8 cellular contexts compared by ENCODE assay signal in the genomic region with DNA sequence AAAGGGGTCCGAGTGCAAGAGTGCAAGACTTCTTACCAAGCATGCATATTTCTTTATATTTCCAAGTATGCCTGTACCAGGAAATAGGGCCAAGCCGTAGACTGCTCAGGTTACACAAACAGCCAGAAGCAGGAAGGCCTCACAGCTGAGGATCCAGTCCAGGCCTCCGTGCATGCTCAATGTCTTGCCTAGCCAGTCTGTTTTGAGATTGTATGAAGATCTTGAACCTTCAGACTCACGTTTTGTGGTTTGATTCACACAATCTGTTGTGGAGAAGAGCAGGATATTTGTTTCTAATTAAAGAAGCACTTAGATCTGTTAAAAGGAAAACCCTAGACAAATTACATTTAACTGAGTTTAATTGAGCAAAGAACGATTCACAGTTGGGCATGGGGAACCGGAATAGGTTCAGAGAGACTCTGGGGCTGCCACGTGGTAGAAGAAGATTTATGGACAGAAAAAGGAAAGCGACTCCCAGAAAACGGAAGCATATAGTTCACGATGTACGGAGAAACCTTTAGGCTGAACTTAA. TPM values are rescaled to one million over a fixed set of nuclear protein-coding genes. Genes with fewer than 3 reads are reported as not detected.
DNase-seq lines count a peak whose midpoint lies in the region; ATAC-seq, FAIRE-seq and TF ChIP-seq lines count a peak whose summit lies in the region.

No MANE protein-coding gene starts in this region.

- no peak for TF ChIP-seq CTCF in HFFc6 (IDR thresholded peaks at IDR 0.05)
- no peak for TF ChIP-seq CTCF in brain (conservative IDR thresholded peaks at IDR 0.05)
- no peak for TF ChIP-seq CTCF in kidney (IDR thresholded peaks at IDR 0.05; ENCODE audit: borderline replicate concordance, extremely low read depth, insufficient read depth)

- peaks cover 15% of the 10 kb centered on the region for H3K4me1 ChIP-seq in CD4-positive, CD25-positive, alpha-beta regulatory T cell (ENCODE audit: control insufficient read depth, insufficient read depth, low read length, poor library complexity, severe bottlenecking)
- H3K4me1 ChIP-seq in kidney (ENCODE audit: control insufficient read depth in 1 of 2, insufficient read depth in 1 of 2, low read depth in 1 of 2, low read length in 2 of 2): peaks cover 22 to 25% of the 10 kb centered on the region in 2 donors

- peak overlapping the region; percentile 92 to 98 (median 94) for H3K27ac Mint-ChIP-seq in CD4-positive, CD25-positive, alpha-beta regulatory T cell
- no peak overlapping the region for H3K27ac Mint-ChIP-seq in HFFc6
- peak overlapping the region in 3 of 5 experiments; percentile 94 to 95 (median 95) for H3K27ac Mint-ChIP-seq in brain
- peak overlapping the region; percentile 84 for H3K27ac Mint-ChIP-seq in stimulated activated effector memory CD8-positive, alpha-beta T cell treated with anti-CD3 and anti-CD28 coated beads, Interleukin-12 subunit alpha, Interleukin-12 subunit beta, amount 100 ng/mL, for 72 hours

- peak overlapping the region; percentile 91 for H3K4me3 ChIP-seq in CD4-positive, CD25-positive, alpha-beta regulatory T cell (ENCODE audit: low read depth, low read length)
- H3K4me3 ChIP-seq in kidney (ENCODE audit: low read length in 2 of 2): peak overlapping the region; percentile 76 to 79

- H3K27me3 ChIP-seq in CD4-positive, CD25-positive, alpha-beta regulatory T cell (ENCODE audit: control insufficient read depth, insufficient read depth, low read length): no peaks in the 10 kb centered on the region

- FAIRE-seq in kidney (lab: Jason Lieb, UNC): no peak

- ATAC-seq in CD4-positive, CD25-positive, alpha-beta regulatory T cell (ENCODE audit: low read depth in 2 of 2): peak; percentile 38 to 69
- no peak for ATAC-seq in stimulated activated effector memory CD8-positive, alpha-beta T cell treated with anti-CD3 and anti-CD28 coated beads, Interleukin-12 subunit alpha, Interleukin-12 subunit beta, amount 100 ng/mL, for 72 hours
- ATAC-seq in GM21529 (IDR thresholded peaks at IDR 0.05; ENCODE audit: unreplicated experiment): no peak

- no peaks in the 10 kb centered on the region for H3K36me3 Mint-ChIP-seq in CD4-positive, CD25-positive, alpha-beta regulatory T cell
- H3K36me3 Mint-ChIP-seq in HFFc6 (ENCODE audit: low read depth) (no peaks in the 10 kb centered on the region), brain (no peaks in the 10 kb centered on the region)
- H3K36me3 Mint-ChIP-seq in stimulated activated effector memory CD8-positive, alpha-beta T cell treated with anti-CD3 and anti-CD28 coated beads, Interleukin-12 subunit alpha, Interleukin-12 subunit beta, amount 100 ng/mL, for 72 hours: no peaks in the 10 kb centered on the region

- intact Hi-C loops in kidney (cut with DNase I): no loop called here

- peak in 1 of 3 donors; percentile 80 for DNase-seq in CD4-positive, CD25-positive, alpha-beta regulatory T cell
- no peak for DNase-seq in HFFc6
- peak; percentile 3 for DNase-seq in NCI-H748 treated with DMSO at 0.1 percent for 48 hours (lab: John Stamatoyannopoulos, UW)
- no peak for DNase-seq in kidney
- no peak for DNase-seq in stimulated activated effector memory CD8-positive, alpha-beta T cell treated with anti-CD3 and anti-CD28 coated beads, Interleukin-12 subunit alpha, Interleukin-12 subunit beta, amount 100 ng/mL, for 72 hours (ENCODE audit: low spot score in 2 of 2)
- no peak for DNase-seq in iPS-NIHi7 (ENCODE audit: extremely low spot score)

- peaks cover 15 to 50% (median 33%) of the 10 kb centered on the region in 4 donors for H3K4me1 Mint-ChIP-seq in CD4-positive, CD25-positive, alpha-beta regulatory T cell
- H3K4me1 Mint-ChIP-seq in HFFc6 (ENCODE audit: low read depth): peaks cover 18% of the 10 kb centered on the region
- peaks cover 33% of the 10 kb centered on the region for H3K4me1 Mint-ChIP-seq in brain
- peaks cover 17% of the 10 kb centered on the region for H3K4me1 Mint-ChIP-seq in stimulated activated effector memory CD8-positive, alpha-beta T cell treated with anti-CD3 and anti-CD28 coated beads, Interleukin-12 subunit alpha, Interleukin-12 subunit beta, amount 100 ng/mL, for 72 hours

- H3K9me3 Mint-ChIP-seq in CD4-positive, CD25-positive, alpha-beta regulatory T cell: peaks cover 0 to 1% (median 0%) of the 10 kb centered on the region in 7 donors
- no peaks in the 10 kb centered on the region for H3K9me3 Mint-ChIP-seq in HFFc6
- H3K9me3 Mint-ChIP-seq in brain: peaks cover 0 to 3% (median 0%) of the 10 kb centered on the region in 5 experiments
- H3K9me3 Mint-ChIP-seq in stimulated activated effector memory CD8-positive, alpha-beta T cell treated with anti-CD3 and anti-CD28 coated beads, Interleukin-12 subunit alpha, Interleukin-12 subunit beta, amount 100 ng/mL, for 72 hours: no peaks in the 10 kb centered on the region

- no peaks in the 10 kb centered on the region for H3K9me3 ChIP-seq in CD4-positive, CD25-positive, alpha-beta regulatory T cell (ENCODE audit: control insufficient read depth in 2 of 2, low read length in 2 of 2)
- H3K9me3 ChIP-seq in kidney (ENCODE audit: control insufficient read depth in 1 of 2, low read length in 2 of 2): no peaks in the 10 kb centered on the region

- no peak overlapping the region for H3K27ac ChIP-seq in CD4-positive, CD25-positive, alpha-beta regulatory T cell (ENCODE audit: insufficient read depth, low read length, poor library complexity, severe bottlenecking)
- peak overlapping the region; percentile 92 to 96 for H3K27ac ChIP-seq in kidney (ENCODE audit: low read depth in 2 of 2, low read length in 2 of 2)

- H3K36me3 ChIP-seq in CD4-positive, CD25-positive, alpha-beta regulatory T cell (ENCODE audit: control insufficient read depth, insufficient read depth, low read length): no peaks in the 10 kb centered on the region
- H3K36me3 ChIP-seq in kidney (ENCODE audit: control insufficient read depth in 1 of 2, insufficient read depth in 2 of 2, low read length in 2 of 2): no peaks in the 10 kb centered on the region

- no peaks in the 10 kb centered on the region for H3K27me3 Mint-ChIP-seq in CD4-positive, CD25-positive, alpha-beta regulatory T cell
- H3K27me3 Mint-ChIP-seq in HFFc6 (ENCODE audit: insufficient read depth) (peaks cover 10% of the 10 kb centered on the region; the same call in 1 of the 2 replicates), brain (no peaks in the 10 kb centered on the region)

- H3K4me3 Mint-ChIP-seq in CD4-positive, CD25-positive, alpha-beta regulatory T cell: peak overlapping the region; percentile 98 to 100 (median 99)
- peak overlapping the region; percentile 87 for H3K4me3 Mint-ChIP-seq in HFFc6
- peak overlapping the region; percentile 73 to 93 (median 82) for H3K4me3 Mint-ChIP-seq in brain
- peak overlapping the region; percentile 79 for H3K4me3 Mint-ChIP-seq in stimulated activated effector memory CD8-positive, alpha-beta T cell treated with anti-CD3 and anti-CD28 coated beads, Interleukin-12 subunit alpha, Interleukin-12 subunit beta, amount 100 ng/mL, for 72 hours

- H3K9ac ChIP-seq in kidney (ENCODE audit: low read length in 2 of 2): peak overlapping the region; percentile 63 to 81

RNA-seq across cellular contexts. Expression of gene MGST2, which starts 1.2 kb away (rescaled TPM):
- 12.3 TPM for total RNA-seq in CD4-positive, CD25-positive, alpha-beta regulatory T cell
- 10 to 100 TPM; 33.1 to 64.9 (median 46.4) TPM for polyA plus RNA-seq in CD4-positive, CD25-positive, alpha-beta regulatory T cell
- total RNA-seq in HFFc6 (2021; fragmentation: NEBNext Ultra II Directional; extraction: Animal tissue kit (Norgen Biotek cat#: 25700)): 10 to 100 TPM in 1 of 6 experiments, 1 to 10 TPM in 5; 5.0 to 11.4 (median 5.7) TPM
- polyA plus RNA-seq in brain (ENCODE audit: insufficient read depth, low read depth, low replicate concordance): 47.3 TPM
- 62.8 TPM for total RNA-seq in kidney
- polyA plus RNA-seq in kidney (ENCODE audit: insufficient read depth, low read depth, low replicate concordance): 168 TPM

Comparison
In these comparisons a context has a peak if more than half of its experiments do, and no peak if none do; other contexts are left out.
1. ATAC-seq: peak in CD4-positive, CD25-positive, alpha-beta regulatory T cell (2 of 2); none in stimulated activated effector memory CD8-positive, alpha-beta T cell treated with anti-CD3 and anti-CD28 coated beads, Interleukin-12 subunit alpha, Interleukin-12 subunit beta, amount 100 ng/mL, for 72 hours (single experiment) and GM21529 (single experiment).
2. Peak in every context shown above with its lines, with median percentiles within 50 percentile points of each other: H3K4me3 Mint-ChIP-seq.